23 cellular contexts compared by ENCODE assay signal in the genomic region with DNA sequence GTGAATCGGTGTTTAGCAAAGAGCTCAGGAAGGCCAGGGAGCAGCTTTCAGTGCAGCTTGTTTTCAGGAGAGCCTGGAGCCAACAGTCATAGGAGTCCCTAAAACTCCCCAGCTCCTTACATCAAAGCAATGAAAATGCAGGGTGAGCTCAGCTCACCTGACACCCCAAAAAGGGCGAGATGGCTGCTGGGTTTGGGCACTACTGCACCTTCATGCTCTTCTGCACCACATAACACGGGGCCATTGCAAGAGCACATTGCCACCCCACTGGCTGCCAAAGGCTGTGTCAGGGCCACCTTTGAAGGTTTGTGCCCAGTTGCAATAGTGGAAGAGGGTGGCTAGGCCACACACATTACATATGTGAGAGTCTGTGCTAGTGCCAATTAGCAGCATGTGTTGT.
"Had no signal": no experiment of that assay in that cellular context is flagged by ENCODE, and none has a peak within 500 bp of the region (broad histone marks: within the 10 kb centered on the region; RNA-seq: fewer than 3 reads in every experiment).

No MANE protein-coding gene starts in this region.

- H3K27ac ChIP-seq: colonic mucosa, coronary artery, dorsolateral prefrontal cortex, epithelial cell of prostate, esophagus squamous epithelium, foreskin keratinocyte, gastrocnemius medialis, gastroesophageal sphincter, heart left ventricle, heart right ventricle had no signal

- DNase-seq: colonic mucosa; cortex of kidney; dermis blood vessel endothelial cell; dorsolateral prefrontal cortex; effector CD4-positive, alpha-beta T cell; effector CD8-positive, alpha-beta T cell; effector memory CD4-positive, alpha-beta T cell; effector memory CD8-positive, alpha-beta T cell; endodermal cell; erythroblast; esophagus squamous epithelium; foreskin fibroblast; foreskin keratinocyte; foreskin melanocyte; gastrocnemius medialis; glutamatergic neuron; heart left ventricle; heart right ventricle had no signal

- ATAC-seq: effector memory CD8-positive, alpha-beta T cell; esophagus mucosa; foreskin keratinocyte; gastrocnemius medialis; gastroesophageal sphincter; heart left ventricle; heart right ventricle had no signal

- H3K9me3 Mint-ChIP-seq: dendritic cell treated with granulocyte-macrophage colony-stimulating factor and Interleukin-4, amounts not matched to agents 40 ng/mL and 50 ng/mL, for 4 days; effector memory CD8-positive, alpha-beta T cell; endodermal cell had no signal

- H3K4me3 ChIP-seq: colonic mucosa, coronary artery, dorsolateral prefrontal cortex, esophagus squamous epithelium, gastrocnemius medialis, gastroesophageal sphincter, heart left ventricle, heart right ventricle had no signal

- H3K4me1 ChIP-seq: colonic mucosa, foreskin keratinocyte, gastrocnemius medialis, gastroesophageal sphincter, heart left ventricle, heart right ventricle had no signal

- H3K27ac Mint-ChIP-seq: dendritic cell treated with granulocyte-macrophage colony-stimulating factor and Interleukin-4, amounts not matched to agents 40 ng/mL and 50 ng/mL, for 4 days; effector memory CD8-positive, alpha-beta T cell; endodermal cell had no signal

- H3K9me3 ChIP-seq: colonic mucosa, esophagus squamous epithelium, gastrocnemius medialis, gastroesophageal sphincter, heart left ventricle, heart right ventricle had no signal

- H3K36me3 ChIP-seq: colonic mucosa, esophagus squamous epithelium, gastrocnemius medialis, gastroesophageal sphincter, heart left ventricle, heart right ventricle had no signal

- H3K4me3 Mint-ChIP-seq: dendritic cell treated with granulocyte-macrophage colony-stimulating factor and Interleukin-4, amounts not matched to agents 40 ng/mL and 50 ng/mL, for 4 days; effector memory CD8-positive, alpha-beta T cell; endodermal cell had no signal

- H3K27me3 ChIP-seq: colonic mucosa, dorsolateral prefrontal cortex, gastrocnemius medialis, gastroesophageal sphincter had no signal
